In genomic region chr10:71319042-71319799, GRCh38 we compare ENCODE assay signal across 1 cellular context.
A peak's percentile ranks its signal among the peaks of the same experiment; 100 is the strongest.
TF ChIP-seq lines count a peak whose summit lies in the region.

SLC29A3 (plus strand) TSS chr10:71319259; CDS start chr10:71319310, 51 bp downstream.

TF ChIP-seq in HepG2, 621 proteins besides CTCF, POLR2A, EP300 and RAD21 (continued from another document and continues in another):
- TF ChIP-seq E2F5 (CRISPR knock-in tag; conservative IDR thresholded peaks at IDR 0.05) (no peak), ERF (CRISPR knock-in tag; IDR thresholded peaks at IDR 0.05) (peak; percentile 23; the same call in 1 of the 2 replicates), ZNF33B (CRISPR knock-in tag; IDR thresholded peaks at IDR 0.05) (no peak; the same call in 1 of the 2 replicates), GFI1 (CRISPR knock-in tag; IDR thresholded peaks at IDR 0.05; ENCODE audit: borderline replicate concordance) (no peak), SATB2 (CRISPR knock-in tag; IDR thresholded peaks at IDR 0.05) (no peak), ZNF639 (CRISPR knock-in tag; conservative IDR thresholded peaks at IDR 0.05) (no peak), GTF2F1 (IDR thresholded peaks at IDR 0.05; ENCODE audit: low read length) (no peak), NCOA5 (CRISPR knock-in tag; IDR thresholded peaks at IDR 0.05) (no peak), TBP (CRISPR knock-in tag; IDR thresholded peaks at IDR 0.05) (no peak), ARHGAP35 (CRISPR knock-in tag; IDR thresholded peaks at IDR 0.05; ENCODE audit: borderline replicate concordance) (no peak), YEATS4 (CRISPR knock-in tag; IDR thresholded peaks at IDR 0.05; ENCODE audit: borderline replicate concordance) (peak; percentile 78), JUNB (CRISPR knock-in tag; IDR thresholded peaks at IDR 0.05; ENCODE audit: borderline replicate concordance) (no peak), TBX3 (IDR thresholded peaks at IDR 0.05; ENCODE audit: borderline replicate concordance) (no peak), BHLHE40 (IDR thresholded peaks at IDR 0.05; ENCODE audit: low read length) (peak; percentile 35; the same call in 1 of the 2 replicates), ZNF577 (CRISPR knock-in tag; IDR thresholded peaks at IDR 0.05; ENCODE audit: borderline replicate concordance, low read depth) (no peak), SMAD9 (CRISPR knock-in tag; IDR thresholded peaks at IDR 0.05) (no peak), RORA (CRISPR knock-in tag; IDR thresholded peaks at IDR 0.05) (no peak), ZNF367 (CRISPR knock-in tag; IDR thresholded peaks at IDR 0.05; ENCODE audit: borderline replicate concordance) (no peak), CBX2 (IDR thresholded peaks at IDR 0.05; ENCODE audit: low read depth, low read length) (no peak), CBX2 (CRISPR knock-in tag; IDR thresholded peaks at IDR 0.05; ENCODE audit: low read depth) (no peak), DPF2 (CRISPR knock-in tag; IDR thresholded peaks at IDR 0.05; ENCODE audit: borderline replicate concordance, low read depth) (no peak), ZNF326 (CRISPR knock-in tag; IDR thresholded peaks at IDR 0.05; ENCODE audit: borderline replicate concordance) (no peak), ZNF513 (CRISPR knock-in tag; conservative IDR thresholded peaks at IDR 0.05) (0 out of 2 replicates have a peak, but pooled peaks have one; percentile 7), ADNP (CRISPR knock-in tag; IDR thresholded peaks at IDR 0.05) (peak; percentile 98), IRX3 (CRISPR knock-in tag; IDR thresholded peaks at IDR 0.05; ENCODE audit: borderline replicate concordance, low read depth) (no peak), SIX1 (CRISPR knock-in tag; IDR thresholded peaks at IDR 0.05; ENCODE audit: borderline replicate concordance) (no peak), ZNF543 (CRISPR knock-in tag; IDR thresholded peaks at IDR 0.05) (no peak), RBM22 (optimal IDR thresholded peaks at IDR 0.05; ENCODE audit: low read length) (no peak), TCF12 (IDR thresholded peaks at IDR 0.05) (no peak), TCF12 (CRISPR knock-in tag; IDR thresholded peaks at IDR 0.05) (peak; percentile 83; the same call in 1 of the 2 replicates), DMAP1 (CRISPR knock-in tag; IDR thresholded peaks at IDR 0.05) (peak; percentile 57; the same call in 1 of the 2 replicates), CREM (IDR thresholded peaks at IDR 0.05) (no peak), CREM (CRISPR knock-in tag; IDR thresholded peaks at IDR 0.05) (no peak), BCL3 (CRISPR knock-in tag; IDR thresholded peaks at IDR 0.05) (no peak), ZNF468 (CRISPR knock-in tag; IDR thresholded peaks at IDR 0.05) (no peak), HOXD1 (CRISPR knock-in tag; IDR thresholded peaks at IDR 0.05) (0 out of 2 replicates have a peak, but pooled peaks have one; percentile 9), ZNF737 (CRISPR knock-in tag; IDR thresholded peaks at IDR 0.05; ENCODE audit: borderline replicate concordance) (no peak), ZNF710 (CRISPR knock-in tag; IDR thresholded peaks at IDR 0.05; ENCODE audit: borderline replicate concordance) (0 out of 2 replicates have a peak, but pooled peaks have one; percentile 16), FOXC1 (CRISPR knock-in tag; IDR thresholded peaks at IDR 0.05; ENCODE audit: borderline replicate concordance) (no peak), SYNCRIP (IDR thresholded peaks at IDR 0.05; ENCODE audit: insufficient read depth, low read depth, low read length) (no peak), HCFC1 (IDR thresholded peaks at IDR 0.05; ENCODE audit: low read depth, low read length) (no peak), MAFF (IDR thresholded peaks at IDR 0.05; ENCODE audit: low read depth, low read length) (no peak), ETV5 (CRISPR knock-in tag; IDR thresholded peaks at IDR 0.05; ENCODE audit: borderline replicate concordance) (no peak; the same call in 1 of the 2 replicates), ZBTB34 (CRISPR knock-in tag; IDR thresholded peaks at IDR 0.05) (no peak), MTERF4 (CRISPR knock-in tag; IDR thresholded peaks at IDR 0.05) (no peak), ZNF674 (CRISPR knock-in tag; IDR thresholded peaks at IDR 0.05; ENCODE audit: low read depth) (no peak), ZNF335 (CRISPR knock-in tag; IDR thresholded peaks at IDR 0.05) (0 out of 2 replicates have a peak, but pooled peaks have one; percentile 9), ZNF343 (CRISPR knock-in tag; IDR thresholded peaks at IDR 0.05) (no peak), ATF7 (IDR thresholded peaks at IDR 0.05) (no peak), ATF7 (CRISPR knock-in tag; IDR thresholded peaks at IDR 0.05) (no peak), ZNF572 (CRISPR knock-in tag; IDR thresholded peaks at IDR 0.05) (no peak), BRCA1 (CRISPR knock-in tag; IDR thresholded peaks at IDR 0.05) (no peak), STAG1 (CRISPR knock-in tag; IDR thresholded peaks at IDR 0.05) (peak; percentile 87), RARG (CRISPR knock-in tag; IDR thresholded peaks at IDR 0.05; ENCODE audit: low read depth) (no peak), MIXL1 (CRISPR knock-in tag; IDR thresholded peaks at IDR 0.05) (no peak)
- TF ChIP-seq, protein P1, sequence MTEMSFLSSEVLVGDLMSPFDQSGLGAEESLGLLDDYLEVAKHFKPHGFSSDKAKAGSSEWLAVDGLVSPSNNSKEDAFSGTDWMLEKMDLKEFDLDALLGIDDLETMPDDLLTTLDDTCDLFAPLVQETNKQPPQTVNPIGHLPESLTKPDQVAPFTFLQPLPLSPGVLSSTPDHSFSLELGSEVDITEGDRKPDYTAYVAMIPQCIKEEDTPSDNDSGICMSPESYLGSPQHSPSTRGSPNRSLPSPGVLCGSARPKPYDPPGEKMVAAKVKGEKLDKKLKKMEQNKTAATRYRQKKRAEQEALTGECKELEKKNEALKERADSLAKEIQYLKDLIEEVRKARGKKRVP (CRISPR knock-in tag; IDR thresholded peaks at IDR 0.05): 0 out of 4 replicates have a peak, but pooled peaks of 1 of the 2 experiments have one; percentile 22
- TF ChIP-seq, protein P2, sequence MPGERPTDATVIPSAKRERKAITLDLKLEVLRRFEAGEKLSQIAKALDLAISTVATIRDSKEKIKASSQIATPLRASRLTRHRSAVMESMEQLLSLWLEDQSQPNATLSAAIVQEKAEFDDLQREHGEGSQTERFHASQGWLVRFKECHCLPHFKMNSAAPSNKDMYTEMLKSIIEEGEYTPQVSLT (CRISPR knock-in tag; IDR thresholded peaks at IDR 0.05; ENCODE audit: borderline replicate concordance, low read depth): no peak
- TF ChIP-seq, protein P3, sequence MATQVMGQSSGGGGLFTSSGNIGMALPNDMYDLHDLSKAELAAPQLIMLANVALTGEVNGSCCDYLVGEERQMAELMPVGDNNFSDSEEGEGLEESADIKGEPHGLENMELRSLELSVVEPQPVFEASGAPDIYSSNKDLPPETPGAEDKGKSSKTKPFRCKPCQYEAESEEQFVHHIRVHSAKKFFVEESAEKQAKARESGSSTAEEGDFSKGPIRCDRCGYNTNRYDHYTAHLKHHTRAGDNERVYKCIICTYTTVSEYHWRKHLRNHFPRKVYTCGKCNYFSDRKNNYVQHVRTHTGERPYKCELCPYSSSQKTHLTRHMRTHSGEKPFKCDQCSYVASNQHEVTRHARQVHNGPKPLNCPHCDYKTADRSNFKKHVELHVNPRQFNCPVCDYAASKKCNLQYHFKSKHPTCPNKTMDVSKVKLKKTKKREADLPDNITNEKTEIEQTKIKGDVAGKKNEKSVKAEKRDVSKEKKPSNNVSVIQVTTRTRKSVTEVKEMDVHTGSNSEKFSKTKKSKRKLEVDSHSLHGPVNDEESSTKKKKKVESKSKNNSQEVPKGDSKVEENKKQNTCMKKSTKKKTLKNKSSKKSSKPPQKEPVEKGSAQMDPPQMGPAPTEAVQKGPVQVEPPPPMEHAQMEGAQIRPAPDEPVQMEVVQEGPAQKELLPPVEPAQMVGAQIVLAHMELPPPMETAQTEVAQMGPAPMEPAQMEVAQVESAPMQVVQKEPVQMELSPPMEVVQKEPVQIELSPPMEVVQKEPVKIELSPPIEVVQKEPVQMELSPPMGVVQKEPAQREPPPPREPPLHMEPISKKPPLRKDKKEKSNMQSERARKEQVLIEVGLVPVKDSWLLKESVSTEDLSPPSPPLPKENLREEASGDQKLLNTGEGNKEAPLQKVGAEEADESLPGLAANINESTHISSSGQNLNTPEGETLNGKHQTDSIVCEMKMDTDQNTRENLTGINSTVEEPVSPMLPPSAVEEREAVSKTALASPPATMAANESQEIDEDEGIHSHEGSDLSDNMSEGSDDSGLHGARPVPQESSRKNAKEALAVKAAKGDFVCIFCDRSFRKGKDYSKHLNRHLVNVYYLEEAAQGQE (IDR thresholded peaks at IDR 0.05; ENCODE audit: borderline replicate concordance in 1 of 2, low read depth in 1 of 2, low read length in 2 of 2): 0 out of 4 replicates have a peak, but pooled peaks of 1 of the 2 experiments have one; percentile 17
- TF ChIP-seq, protein P4, sequence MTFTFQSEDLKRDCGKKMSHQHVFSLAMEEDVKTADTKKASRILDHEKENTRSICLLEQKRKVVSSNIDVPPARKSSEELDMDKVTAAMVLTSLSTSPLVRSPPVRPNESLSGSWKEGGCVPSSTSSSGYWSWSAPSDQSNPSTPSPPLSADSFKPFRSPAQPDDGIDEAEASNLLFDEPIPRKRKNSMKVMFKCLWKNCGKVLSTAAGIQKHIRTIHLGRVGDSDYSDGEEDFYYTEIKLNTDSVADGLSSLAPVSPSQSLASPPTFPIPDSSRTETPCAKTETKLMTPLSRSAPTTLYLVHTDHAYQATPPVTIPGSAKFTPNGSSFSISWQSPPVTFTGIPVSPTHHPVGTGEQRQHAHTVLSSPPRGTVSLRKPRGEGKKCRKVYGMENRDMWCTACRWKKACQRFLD (CRISPR knock-in tag; IDR thresholded peaks at IDR 0.05; ENCODE audit: borderline replicate concordance): no peak
